Comparison of ENCODE assay signal across 6 cellular contexts in the genomic region with DNA sequence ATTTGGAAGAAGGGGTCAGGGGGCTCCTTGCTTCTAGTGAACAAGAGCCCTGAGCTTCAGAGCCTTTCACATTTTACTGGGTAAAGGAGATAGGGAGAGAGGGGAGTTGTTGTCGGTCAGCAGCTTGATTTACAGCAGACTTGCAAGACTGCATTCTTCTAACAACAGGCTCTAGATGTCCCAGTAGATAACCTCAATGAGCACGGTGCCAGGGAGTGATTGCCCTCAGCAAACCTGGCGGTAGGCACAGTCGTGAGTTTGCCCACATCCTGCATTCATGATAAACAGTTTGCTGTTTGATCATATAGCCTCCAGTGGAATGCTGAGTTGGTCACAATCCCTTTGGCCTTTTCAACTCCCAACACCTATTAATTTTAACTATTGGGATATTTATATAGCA.
A peak's percentile ranks its signal among the peaks of the same experiment; 100 is the strongest.
DNase-seq lines count a peak whose midpoint lies in the region; TF ChIP-seq lines count a peak whose summit lies in the region.
"Not testable (repeated sequence)": the region's sequence is repeated elsewhere in the genome, so short reads cannot be mapped to it uniquely, and the experiment has no call there.

No MANE protein-coding gene starts in this region.

- peak; percentile 50 for DNase-seq in Jurkat, Clone E6-1 (ENCODE audit: low read depth, low spot score)
- peak; percentile 18 for DNase-seq in LNCaP clone FGC (ENCODE audit: low read depth)
- not testable (repeated sequence) for DNase-seq in SK-N-SH; endothelial cell (ENCODE audit: low spot score)
- peak; percentile 55 for DNase-seq in stomach
- peak; percentile 63 for DNase-seq in ureter (ENCODE audit: low spot score)

- WGBS in SK-N-SH (ENCODE audit: low lambda C conversion rate), result 30% methylated on average over 4 of the region's 4 CpGs
- 29 to 63% (median 52%) methylated on average over 4 of the region's 4 CpGs for WGBS in stomach, 5 donors

- not testable (repeated sequence) for H4K20me1 ChIP-seq in SK-N-SH (ENCODE audit: insufficient read depth)

- H3K79me2 ChIP-seq in SK-N-SH (ENCODE audit: insufficient read depth), result not testable (repeated sequence)

- peaks cover 32% of the 10 kb centered on the region for H3K4me1 Mint-ChIP-seq in endothelial cell (ENCODE audit: unreplicated experiment)

- TF ChIP-seq RAD21 in SK-N-SH (IDR thresholded peaks at IDR 0.05; ENCODE audit: low read length), result not testable (repeated sequence)

- peaks cover 10% of the 10 kb centered on the region for H3K9me3 Mint-ChIP-seq in endothelial cell (ENCODE audit: unreplicated experiment)

- H3K4me3 ChIP-seq in Jurkat, Clone E6-1 (ENCODE audit: low read length); LNCaP clone FGC (ENCODE audit: low read depth, low read length); SK-N-SH (ENCODE audit: low read depth in 2 of 2, low read length in 1 of 2); stomach: not testable (repeated sequence)

- H3K36me3 ChIP-seq in SK-N-SH (replicated peaks in 1 of 2; ENCODE audit: control insufficient read depth in 1 of 2, insufficient read depth in 2 of 2, low read length in 1 of 2); stomach: not testable (repeated sequence)

- H3K9me3 ChIP-seq in SK-N-SH, result not testable (repeated sequence)
- H3K9me3 ChIP-seq in stomach, result peaks cover 0 to 32% (median 18%) of the 10 kb centered on the region in 4 donors

- H3K4me1 ChIP-seq in SK-N-SH (ENCODE audit: control insufficient read depth in 1 of 2, insufficient read depth in 2 of 2, low read depth in 1 of 2, low read length in 1 of 2), result peaks cover 0 to 24% of the 10 kb centered on the region in 2 experiments; a peak in 1 of 4 replicates
- not testable (repeated sequence) for H3K4me1 ChIP-seq in stomach

- not testable (repeated sequence) for H3K27me3 Mint-ChIP-seq in endothelial cell (ENCODE audit: unreplicated experiment)

- TF ChIP-seq CTCF in LNCaP clone FGC (IDR thresholded peaks at IDR 0.05; ENCODE audit: control insufficient read depth, extremely low read depth, insufficient read depth); SK-N-SH (IDR thresholded peaks at IDR 0.05); endothelial cell (IDR thresholded peaks at IDR 0.05; ENCODE audit: unreplicated experiment); stomach (IDR thresholded peaks at IDR 0.05): not testable (repeated sequence)

- not testable (repeated sequence) for H3K9me2 ChIP-seq in SK-N-SH

- POLR2A ChIA-PET in SK-N-SH (lab: Yijun Ruan, JAX), result not testable (repeated sequence)

- H3K4me3 Mint-ChIP-seq in endothelial cell (ENCODE audit: unreplicated experiment), result not testable (repeated sequence)

- not testable (repeated sequence) for H3K27ac ChIP-seq in SK-N-SH (ENCODE audit: low read depth in 2 of 2, low read length in 1 of 2); stomach

- H3F3A ChIP-seq in SK-N-SH (replicated peaks; ENCODE audit: insufficient read depth), result not testable (repeated sequence)

- intact Hi-C loops in stomach (cut with DNase I; ENCODE audit: low total_unique reads), result not testable (repeated sequence)

- H3K4me2 ChIP-seq in SK-N-SH, result not testable (repeated sequence)

- H3K27me3 ChIP-seq in SK-N-SH (ENCODE audit: insufficient read depth); stomach: not testable (repeated sequence)

- TF ChIP-seq EP300 in SK-N-SH (IDR thresholded peaks at IDR 0.05; ENCODE audit: borderline replicate concordance in 1 of 2, low read depth in 1 of 2, low read length in 1 of 2); stomach (IDR thresholded peaks at IDR 0.05): not testable (repeated sequence)

- CTCF ChIA-PET in SK-N-SH (lab: Yijun Ruan, JAX), result interaction anchor here (1.2 kb wide), 1 partner anchor 13 kb away, joined by 3 read pairs; no protein-coding TSS in a partner anchor

- not testable (repeated sequence) for H2AFZ ChIP-seq in SK-N-SH (ENCODE audit: low read depth)

- peak overlapping the region; percentile 82 for H3K27ac Mint-ChIP-seq in endothelial cell (ENCODE audit: unreplicated experiment)

- TF ChIP-seq POLR2A in stomach (IDR thresholded peaks at IDR 0.05), result not testable (repeated sequence)

- H3K36me3 Mint-ChIP-seq in endothelial cell (ENCODE audit: low read depth, unreplicated experiment), result peaks cover 21% of the 10 kb centered on the region

- H3K9ac ChIP-seq in SK-N-SH, result not testable (repeated sequence)

TF ChIP-seq in SK-N-SH, 30 proteins besides CTCF, POLR2A, EP300 and RAD21:
- TF ChIP-seq GATA2 (CRISPR knock-in tag; IDR thresholded peaks at IDR 0.05), result 0 out of 2 replicates have a peak, but pooled peaks have one; percentile 20
